Comparison of ENCODE assay signal across 10 cellular contexts in genomic region chr2:25794544-25795276, GRCh38.
DNase-seq lines count a peak whose midpoint lies in the region; ATAC-seq and TF ChIP-seq lines count a peak whose summit lies in the region.
"Had no signal": no experiment of that assay in that cellular context is flagged by ENCODE, and none has a peak within 500 bp of the region (broad histone marks: within the 10 kb centered on the region; RNA-seq: fewer than 3 reads in every experiment).

No MANE protein-coding gene starts in this region.

- intact Hi-C loops in natural killer cell (cut with micrococcal nuclease): loop anchor here (5.0 kb wide), 1 partner anchor 38 kb away; no protein-coding TSS in a partner anchor

- TF ChIP-seq CTCF in natural killer cell (IDR thresholded peaks at IDR 0.05): no peak

- ATAC-seq in GM21786 (IDR thresholded peaks at IDR 0.05; ENCODE audit: unreplicated experiment) (peak; percentile 74), T-helper 17 cell (peak; percentile 92), natural killer cell (peak; percentile 71 to 83 (median 80)), GM21515 (IDR thresholded peaks at IDR 0.05; ENCODE audit: unreplicated experiment) (no peak)

- H3K4me3 Mint-ChIP-seq in T-helper 17 cell (peak overlapping the region; percentile 86), natural killer cell (peak overlapping the region; percentile 92)

- H3K4me1 Mint-ChIP-seq in T-helper 17 cell (peaks cover 52% of the 10 kb centered on the region), natural killer cell (peaks cover 64 to 66% of the 10 kb centered on the region in 2 donors)

- no peaks in the 10 kb centered on the region for H3K9me3 Mint-ChIP-seq in natural killer cell

- H3K36me3 Mint-ChIP-seq in T-helper 17 cell (ENCODE audit: low read depth): peaks cover 9% of the 10 kb centered on the region
- H3K36me3 Mint-ChIP-seq in natural killer cell: no peaks in the 10 kb centered on the region

- H3K9me3 ChIP-seq in T-helper 17 cell (ENCODE audit: control insufficient read depth, low read length, poor library complexity, severe bottlenecking): no peaks in the 10 kb centered on the region

- DNase-seq in NOMO-1 treated with DMSO at 0.1 percent for 48 hours (lab: John Stamatoyannopoulos, UW; ENCODE audit: unreplicated experiment): peak; percentile 21
- DNase-seq in NOMO-1 treated with dmso at 0.1 percent for 144 hours (lab: John Stamatoyannopoulos, UW; ENCODE audit: unreplicated experiment): no peak
- no peak for DNase-seq in T-helper 17 cell
- DNase-seq in natural killer cell: no peak
- DNase-seq in AG08396 (ENCODE audit: low spot score): no peak
- DNase-seq in NCI-H524 treated with DMSO at 0.1 percent for 48 hours (lab: John Stamatoyannopoulos, UW): no peak
- DNase-seq: 8988T; stimulated activated CD8-positive, alpha-beta memory T cell treated with anti-CD3 and anti-CD28 coated beads, Interleukin-4, amount 100 ng/mL, for 48 hours had no signal

- H3K27me3 Mint-ChIP-seq in T-helper 17 cell (no peaks in the 10 kb centered on the region), natural killer cell (ENCODE audit: low read depth in 2 of 2) (no peaks in the 10 kb centered on the region)

- H3K27ac Mint-ChIP-seq in T-helper 17 cell (peak overlapping the region; percentile 94), natural killer cell (peak overlapping the region; percentile 92 to 93)
